In the genomic region with DNA sequence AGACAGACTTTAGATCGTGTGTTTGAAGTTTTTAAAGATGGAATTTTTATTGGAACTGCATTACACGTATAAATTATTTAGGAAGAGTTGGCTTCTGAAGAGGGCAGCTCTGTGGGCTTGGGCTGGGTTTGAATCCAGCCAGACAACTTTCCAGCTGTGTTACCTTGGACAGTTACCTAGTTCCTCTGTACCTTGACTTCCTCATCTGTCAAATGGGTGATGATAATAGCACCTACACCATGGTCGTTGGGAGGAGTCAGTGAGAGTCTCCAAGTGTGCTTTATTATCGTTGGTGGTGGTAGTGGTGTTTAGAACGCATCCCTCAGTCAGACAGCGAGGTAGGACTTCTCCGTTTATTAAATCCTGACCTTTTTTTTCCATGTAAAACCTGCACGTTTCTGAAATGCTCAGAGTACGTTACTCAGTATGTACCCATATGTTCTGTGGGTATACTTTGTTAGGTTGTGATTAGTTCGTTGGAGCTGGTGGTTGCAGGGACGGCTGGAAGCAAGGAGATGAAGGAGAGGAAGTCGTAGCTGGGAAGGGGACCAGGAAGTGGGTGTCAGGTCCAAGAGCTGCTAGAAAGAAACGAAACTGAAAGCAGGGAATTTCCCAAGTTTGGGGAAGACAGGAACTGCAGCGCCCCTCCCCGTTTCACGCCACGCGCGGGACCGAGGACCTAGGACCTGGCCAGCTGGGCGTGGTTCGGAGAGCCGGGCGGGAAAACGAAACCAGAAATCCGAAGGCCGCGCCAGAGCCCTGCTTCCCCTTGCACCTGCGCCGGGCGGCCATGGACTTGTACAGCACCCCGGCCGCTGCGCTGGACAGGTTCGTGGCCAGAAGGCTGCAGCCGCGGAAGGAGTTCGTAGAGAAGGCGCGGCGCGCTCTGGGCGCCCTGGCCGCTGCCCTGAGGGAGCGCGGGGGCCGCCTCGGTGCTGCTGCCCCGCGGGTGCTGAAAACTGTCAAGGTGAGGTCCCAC, we compare ENCODE assay signal across 8 cellular contexts. TPM values are rescaled to one million over a fixed set of nuclear protein-coding genes. Genes with fewer than 3 reads are reported as not detected.
DNase-seq lines count a peak whose midpoint lies in the region; ATAC-seq and TF ChIP-seq lines count a peak whose summit lies in the region.

OAS3 (plus strand) TSS at position 734 of the 979 bp plus-strand sequence; CDS start at position 791, 57 bp downstream.

- peak; percentile 67 for DNase-seq in Ammon's horn (ENCODE audit: low spot score)
- DNase-seq in NCI-H1092 (lab: John Stamatoyannopoulos, UW), result peak; percentile 54
- DNase-seq in chondrocyte (ENCODE audit: low spot score), result no peak
- DNase-seq in kidney epithelial cell (ENCODE audit: low read depth), result peak; percentile 47
- peak; percentile 69 for DNase-seq in stimulated activated CD4-positive, alpha-beta T cell treated with anti-CD3 and anti-CD28 coated beads, Interleukin-15, amount 100 ng/mL, for 24 hours

- H3K27ac Mint-ChIP-seq in chondrocyte (ENCODE audit: unreplicated experiment), result no peak within 1 kb of the TSS

- H3K36me3 Mint-ChIP-seq in chondrocyte (ENCODE audit: low read depth), result no peaks in the 10 kb centered on the region

- ATAC-seq in GM19324 (IDR thresholded peaks at IDR 0.05; ENCODE audit: low FRiP score, unreplicated experiment), result peak; percentile 43
- ATAC-seq in activated CD4-positive, CD25-positive, alpha-beta regulatory T cell treated with anti-CD3 and anti-CD28 coated beads, Interleukin-2, amount 50 U/mL, for 24 hours, result peak; percentile 62 to 73
- ATAC-seq in HG02870 (IDR thresholded peaks at IDR 0.05; ENCODE audit: unreplicated experiment), result no peak

- H3K4me3 ChIP-seq in kidney epithelial cell (ENCODE audit: low read depth, low read length), result peak within 1 kb of the TSS; percentile 50

- no peaks in the 10 kb centered on the region for H3K27me3 ChIP-seq in kidney epithelial cell (ENCODE audit: control insufficient read depth, insufficient read depth, low read length)

- H3K27me3 Mint-ChIP-seq in chondrocyte (ENCODE audit: low read depth), result peaks cover 2% of the 10 kb centered on the region

- peaks cover 3% of the 10 kb centered on the region for H3K9me3 Mint-ChIP-seq in chondrocyte (ENCODE audit: low read depth)

- H3K4me1 Mint-ChIP-seq in chondrocyte (ENCODE audit: low read depth), result peaks cover 4% of the 10 kb centered on the region

- peak within 1 kb of the TSS; percentile 60 for H3K4me3 Mint-ChIP-seq in chondrocyte (ENCODE audit: unreplicated experiment)

- no peaks in the 10 kb centered on the region for H3K36me3 ChIP-seq in kidney epithelial cell (ENCODE audit: control insufficient read depth, insufficient read depth, low read length)

- TF ChIP-seq CTCF in chondrocyte (IDR thresholded peaks at IDR 0.05), result no peak
- no peak for TF ChIP-seq CTCF in kidney epithelial cell (IDR thresholded peaks at IDR 0.05; ENCODE audit: insufficient read depth, low read length, poor library complexity, severe bottlenecking)

RNA-seq across cellular contexts. Expression of gene OAS3, which starts in this region (rescaled TPM):
- total RNA-seq in chondrocyte (0.46 to 0.55 TPM in 2 of 3 replicates, not detected in the other), kidney epithelial cell (26.4 and 29.0 TPM in 2 replicates)

Comparison
In these comparisons a context has a peak if more than half of its experiments do, and no peak if none do; other contexts are left out.
1. RNA of gene OAS3 (total RNA-seq): 26.4 to 29.0 TPM in kidney epithelial cell; 0.46 to 0.55 TPM in chondrocyte; every median in the first group is over 10 times any median in the second.